14 cellular contexts compared by ENCODE assay signal in genomic region chr15:90619939-90620338, GRCh38.
DNase-seq lines count a peak whose midpoint lies in the region; ATAC-seq and TF ChIP-seq lines count a peak whose summit lies in the region.
"Had no signal": no experiment of that assay in that cellular context is flagged by ENCODE, and none has a peak within 500 bp of the region (broad histone marks: within the 10 kb centered on the region; RNA-seq: fewer than 3 reads in every experiment).

No MANE protein-coding gene starts in this region.

- peaks cover 11 to 21% (median 16%) of the 10 kb centered on the region in 10 experiments for H3K4me1 ChIP-seq in BLaER1 treated with 17β-estradiol and CSF1 and Interleukin-3, amounts not matched to agents 10 nM and 100 nM
- H3K4me1 ChIP-seq in CD8-positive, alpha-beta T cell (ENCODE audit: insufficient read depth, low read length) = peaks cover 17% of the 10 kb centered on the region
- H3K4me1 ChIP-seq in OCI-LY3 (ENCODE audit: low read length) = peaks cover 34% of the 10 kb centered on the region
- H3K4me1 ChIP-seq: prostate gland had no signal

- peaks cover 25% of the 10 kb centered on the region for H3K4me1 Mint-ChIP-seq in CD8-positive, alpha-beta T cell (ENCODE audit: low read depth)
- peaks cover 9% of the 10 kb centered on the region for H3K4me1 Mint-ChIP-seq in central memory CD8-positive, alpha-beta T cell

- intact Hi-C loops in CD8-positive, alpha-beta T cell (cut with DNase I, micrococcal nuclease) = no loop called here

- H3K79me2 ChIP-seq in OCI-LY3 (ENCODE audit: low read length) = no peaks in the 10 kb centered on the region

- H3K4me3 Mint-ChIP-seq in CD8-positive, alpha-beta T cell = peak overlapping the region; percentile 55
- no peak overlapping the region for H3K4me3 Mint-ChIP-seq in central memory CD8-positive, alpha-beta T cell

- peak overlapping the region in 1 of 11 experiments; percentile 31; a peak in 2 of 22 replicates for H3K27ac ChIP-seq in BLaER1 treated with 17β-estradiol and CSF1 and Interleukin-3, amounts not matched to agents 10 nM and 100 nM
- H3K27ac ChIP-seq in CD8-positive, alpha-beta T cell (ENCODE audit: low read depth, low read length) = no peak overlapping the region
- peak overlapping the region; percentile 64 for H3K27ac ChIP-seq in OCI-LY3 (ENCODE audit: low read length)
- H3K27ac ChIP-seq: left lung, prostate gland, WERI-Rb-1 had no signal

- no peak for ATAC-seq in CD8-positive, alpha-beta T cell
- no peak for ATAC-seq in central memory CD8-positive, alpha-beta T cell (replicated peaks; ENCODE audit: extremely low read depth, poor library complexity, severe bottlenecking)
- ATAC-seq: Panc1 had no signal

- peak overlapping the region; percentile 20; the same call in 1 of the 2 replicates for H2AFZ ChIP-seq in OCI-LY3 (ENCODE audit: low read depth, low read length)

- no peaks in the 10 kb centered on the region for H3K27me3 ChIP-seq in BLaER1 treated with 17β-estradiol and CSF1 and Interleukin-3, amounts not matched to agents 10 nM and 100 nM
- H3K27me3 ChIP-seq in CD8-positive, alpha-beta T cell (ENCODE audit: insufficient read depth, low read length) = no peaks in the 10 kb centered on the region
- H3K27me3 ChIP-seq in OCI-LY3 (ENCODE audit: low read depth, low read length) = no peaks in the 10 kb centered on the region
- H3K27me3 ChIP-seq: left lung, MG63 had no signal

- CTCF ChIA-PET in CD8-positive, alpha-beta T cell (lab: Charles Lee) = interaction anchor here (1.0 to 1.9 kb wide), 4 partner anchors 15 to 300 kb away, joined by 3 to 6 read pairs (median 3); no protein-coding TSS in a partner anchor

- H3K4me3 ChIP-seq in BLaER1 treated with 17β-estradiol and CSF1 and Interleukin-3, amounts not matched to agents 10 nM and 100 nM = no peak overlapping the region
- no peak overlapping the region for H3K4me3 ChIP-seq in CD8-positive, alpha-beta T cell (ENCODE audit: low read depth, low read length)
- peak overlapping the region; percentile 65 for H3K4me3 ChIP-seq in OCI-LY3 (ENCODE audit: low read length)
- H3K4me3 ChIP-seq: left lung, MG63, prostate gland had no signal

- no peak for TF ChIP-seq CTCF in CD8-positive, alpha-beta T cell (IDR thresholded peaks at IDR 0.05)
- no peak for TF ChIP-seq CTCF in OCI-LY3 (IDR thresholded peaks at IDR 0.05; ENCODE audit: low read depth, low read length)

- H3K9ac ChIP-seq in BLaER1 treated with 17β-estradiol and CSF1 and Interleukin-3, amounts not matched to agents 10 nM and 100 nM = no peak overlapping the region
- H3K9ac ChIP-seq in OCI-LY3 (ENCODE audit: low read length) = peak overlapping the region; percentile 48

- H3K9me3 ChIP-seq in BLaER1 treated with 17β-estradiol and CSF1 and Interleukin-3, amounts not matched to agents 10 nM and 100 nM (replicated peaks in 1 of 11) = no peaks in the 10 kb centered on the region
- no peaks in the 10 kb centered on the region for H3K9me3 ChIP-seq in CD8-positive, alpha-beta T cell (ENCODE audit: low read length)
- no peaks in the 10 kb centered on the region for H3K9me3 ChIP-seq in OCI-LY3 (ENCODE audit: insufficient read depth, low read length)
- H3K9me3 ChIP-seq: left lung, MG63, prostate gland had no signal

- no peaks in the 10 kb centered on the region for H3K27me3 Mint-ChIP-seq in CD8-positive, alpha-beta T cell (ENCODE audit: low read depth)
- no peaks in the 10 kb centered on the region for H3K27me3 Mint-ChIP-seq in central memory CD8-positive, alpha-beta T cell

- POLR2A ChIA-PET in CD8-positive, alpha-beta T cell (lab: Charles Lee) = interaction anchor here (1.1 kb wide), 1 partner anchor 90 kb away, joined by 3 read pairs; no protein-coding TSS in a partner anchor

- H3K36me3 ChIP-seq in BLaER1 treated with 17β-estradiol and CSF1 and Interleukin-3, amounts not matched to agents 10 nM and 100 nM = peaks cover 57 to 95% (median 88%) of the 10 kb centered on the region in 11 experiments
- H3K36me3 ChIP-seq in CD8-positive, alpha-beta T cell (ENCODE audit: insufficient read depth, low read length) = peaks cover 13% of the 10 kb centered on the region
- peaks cover 4% of the 10 kb centered on the region for H3K36me3 ChIP-seq in OCI-LY3 (replicated peaks; ENCODE audit: low read depth, low read length)
- H3K36me3 ChIP-seq: prostate gland had no signal

- peaks cover 51% of the 10 kb centered on the region for H3K36me3 Mint-ChIP-seq in CD8-positive, alpha-beta T cell
- peaks cover 22% of the 10 kb centered on the region for H3K36me3 Mint-ChIP-seq in central memory CD8-positive, alpha-beta T cell (ENCODE audit: insufficient read depth)

- peak overlapping the region in 10 of 11 experiments; percentile 22 to 76 (median 56); a peak in 14 of 22 replicates for H3K4me2 ChIP-seq in BLaER1 treated with 17β-estradiol and CSF1 and Interleukin-3, amounts not matched to agents 10 nM and 100 nM
- peak overlapping the region; percentile 89 for H3K4me2 ChIP-seq in OCI-LY3 (ENCODE audit: low read length)

- no peak for DNase-seq in CD8-positive, alpha-beta T cell
- DNase-seq in central memory CD8-positive, alpha-beta T cell (ENCODE audit: low spot score in 2 of 2) = no peak
- no peak for DNase-seq in NCI-H146 (lab: John Stamatoyannopoulos, UW)
- no peak for DNase-seq in effector CD8-positive, alpha-beta T cell (lab: John Stamatoyannopoulos, UW)
- no peak for DNase-seq in NCI-H2081 treated with DMSO at 0.1 percent for 48 hours (lab: John Stamatoyannopoulos, UW)
- DNase-seq: DMS79, left lung, MG63, NCI-H2029 treated with DMSO at 0.1 percent for 48 hours, WERI-Rb-1 had no signal

- no peaks in the 10 kb centered on the region; a peak in 1 of 22 replicates for H4K20me1 ChIP-seq in BLaER1 treated with 17β-estradiol and CSF1 and Interleukin-3, amounts not matched to agents 10 nM and 100 nM
- no peaks in the 10 kb centered on the region for H4K20me1 ChIP-seq in OCI-LY3 (ENCODE audit: insufficient read depth, low read length)

- peak overlapping the region; percentile 78 for H3K27ac Mint-ChIP-seq in CD8-positive, alpha-beta T cell
- H3K27ac Mint-ChIP-seq in central memory CD8-positive, alpha-beta T cell (ENCODE audit: low read depth) = peak overlapping the region; percentile 6

- no peaks in the 10 kb centered on the region for H3K9me3 Mint-ChIP-seq in CD8-positive, alpha-beta T cell
- no peaks in the 10 kb centered on the region for H3K9me3 Mint-ChIP-seq in central memory CD8-positive, alpha-beta T cell
